Comparison of ENCODE assay signal across 1 cellular context in the genomic region with DNA sequence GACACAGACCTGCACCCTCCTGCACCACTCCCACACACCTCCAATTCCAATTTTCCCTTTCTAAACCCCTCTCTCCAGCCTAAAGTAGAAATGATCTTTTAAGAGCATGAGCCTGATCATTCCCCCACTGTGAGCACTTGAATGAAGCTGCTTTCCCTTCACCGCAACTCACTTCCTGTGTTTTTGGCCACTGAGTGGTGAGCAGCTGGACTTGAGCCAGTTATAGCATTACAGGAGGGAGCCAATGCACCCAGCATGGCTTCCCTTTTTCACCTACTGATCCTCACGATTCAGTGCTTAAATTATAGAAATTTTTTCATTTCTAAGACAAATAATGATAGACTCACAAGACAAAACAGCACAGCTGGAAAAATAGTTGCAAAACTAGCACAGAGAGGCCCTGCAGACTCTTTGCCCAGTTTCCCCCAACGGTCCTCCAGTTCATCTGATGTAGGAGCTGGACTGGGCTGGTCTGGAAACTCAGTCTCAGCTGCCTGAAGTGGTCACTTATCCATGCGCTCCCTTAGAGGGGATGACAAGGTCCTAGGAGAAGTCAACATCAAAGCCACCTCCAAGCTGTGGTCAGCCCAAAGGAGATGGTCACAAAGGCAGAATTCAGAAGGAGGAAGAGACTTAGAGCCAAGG.
TF ChIP-seq lines count a peak whose summit lies in the region.

No MANE protein-coding gene starts in this region.

TF ChIP-seq in GM12878, 131 proteins besides CTCF, POLR2A, EP300 and RAD21:
- TF ChIP-seq SPI1 (IDR thresholded peaks at IDR 0.05; ENCODE audit: borderline replicate concordance, insufficient read depth, low read depth, low read length) (peak; percentile 13; the same call in 1 of the 2 replicates), RUNX3 (IDR thresholded peaks at IDR 0.05; ENCODE audit: low read length) (peak; percentile 65), MEF2A (IDR thresholded peaks at IDR 0.05; ENCODE audit: insufficient read depth, low read depth, low read length) (no peak), JUND (IDR thresholded peaks at IDR 0.05; ENCODE audit: low read depth, low read length) (no peak), IKZF2 (IDR thresholded peaks at IDR 0.05) (0 out of 4 replicates have a peak, but pooled peaks of 1 of the 2 experiments have one; percentile 41), IKZF1 (conservative IDR thresholded peaks at IDR 0.05) (peak; percentile 33; the same call in 1 of the 2 replicates)
TF ChIP-seq in GM12878: peak in this region for 4.
